9 cellular contexts compared by ENCODE assay signal in the genomic region with DNA sequence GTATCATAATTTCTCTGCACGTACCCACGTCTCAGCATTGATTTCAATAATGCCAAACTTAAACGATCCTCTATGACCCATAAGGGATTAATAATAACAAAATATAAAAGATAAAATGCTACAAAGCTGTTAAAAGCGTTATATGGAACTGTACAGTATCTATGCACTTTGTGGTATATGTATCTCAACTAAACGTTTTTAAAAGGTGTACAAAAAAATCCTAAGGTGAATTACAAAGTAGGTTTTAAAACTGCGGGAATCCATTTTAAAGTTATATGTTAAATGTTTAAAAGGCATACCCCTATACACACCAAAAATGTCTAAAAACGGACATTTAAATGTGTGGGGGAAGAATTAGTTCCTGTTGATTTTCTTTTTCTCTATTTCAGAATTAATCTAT. TPM values are rescaled to one million over a fixed set of nuclear protein-coding genes. Genes with fewer than 3 reads are reported as not detected.
DNase-seq lines count a peak whose midpoint lies in the region; ATAC-seq and TF ChIP-seq lines count a peak whose summit lies in the region.
"Had no signal": no experiment of that assay in that cellular context is flagged by ENCODE, and none has a peak within 500 bp of the region (broad histone marks: within the 10 kb centered on the region; RNA-seq: fewer than 3 reads in every experiment).

No MANE protein-coding gene starts in this region.

- H3K9me3 ChIP-seq in KOPT-K1 (ENCODE audit: insufficient read depth, low read length, poor library complexity, severe bottlenecking) = no peaks in the 10 kb centered on the region
- H3K9me3 ChIP-seq: thyroid gland had no signal

- no peaks in the 10 kb centered on the region for H3K27me3 Mint-ChIP-seq in chondrocyte (ENCODE audit: low read depth)
- H3K27me3 Mint-ChIP-seq in natural killer cell treated with Interleukin-12 subunit alpha and Interleukin-12 subunit beta and Interleukin-15 and Interleukin-18, amount 100 ng/mL, for 72 hours = peaks cover 0 to 3% of the 10 kb centered on the region in 2 donors

- H3K9me3 Mint-ChIP-seq in chondrocyte (ENCODE audit: low read depth) = peaks cover 19% of the 10 kb centered on the region
- no peaks in the 10 kb centered on the region for H3K9me3 Mint-ChIP-seq in natural killer cell treated with Interleukin-12 subunit alpha and Interleukin-12 subunit beta and Interleukin-15 and Interleukin-18, amount 100 ng/mL, for 72 hours

- H3K4me3 Mint-ChIP-seq in chondrocyte (ENCODE audit: unreplicated experiment) = peak overlapping the region; percentile 77
- H3K4me3 Mint-ChIP-seq in natural killer cell treated with Interleukin-12 subunit alpha and Interleukin-12 subunit beta and Interleukin-15 and Interleukin-18, amount 100 ng/mL, for 72 hours = peak overlapping the region; percentile 99

- H3K36me3 Mint-ChIP-seq in chondrocyte (ENCODE audit: low read depth) = peaks cover 4% of the 10 kb centered on the region
- H3K36me3 Mint-ChIP-seq in natural killer cell treated with Interleukin-12 subunit alpha and Interleukin-12 subunit beta and Interleukin-15 and Interleukin-18, amount 100 ng/mL, for 72 hours = no peaks in the 10 kb centered on the region

- H3K4me1 Mint-ChIP-seq in chondrocyte (ENCODE audit: low read depth) = peaks cover 16% of the 10 kb centered on the region
- H3K4me1 Mint-ChIP-seq in natural killer cell treated with Interleukin-12 subunit alpha and Interleukin-12 subunit beta and Interleukin-15 and Interleukin-18, amount 100 ng/mL, for 72 hours (ENCODE audit: low read depth in 2 of 2) = peaks cover 13 to 15% of the 10 kb centered on the region in 2 donors

- no peak overlapping the region for H3K27ac Mint-ChIP-seq in chondrocyte (ENCODE audit: unreplicated experiment)
- H3K27ac Mint-ChIP-seq in natural killer cell treated with Interleukin-12 subunit alpha and Interleukin-12 subunit beta and Interleukin-15 and Interleukin-18, amount 100 ng/mL, for 72 hours = peak overlapping the region; percentile 94 to 98

- TF ChIP-seq CTCF in AG10803 (conservative IDR thresholded peaks at IDR 0.05; ENCODE audit: low read length) (no peak), chondrocyte (IDR thresholded peaks at IDR 0.05) (no peak), GM20000 (IDR thresholded peaks at IDR 0.05; ENCODE audit: extremely low read depth, missing control alignments) (no peak)

- peak overlapping the region; percentile 84 for H3K27ac ChIP-seq in KOPT-K1 (ENCODE audit: low read depth, low read length, poor library complexity, severe bottlenecking)

- H3K36me3 ChIP-seq in KOPT-K1 (ENCODE audit: insufficient read depth, low read length) = peaks cover 19% of the 10 kb centered on the region; the same call in 1 of the 2 replicates
- H3K36me3 ChIP-seq: thyroid gland had no signal

- H3K4me3 ChIP-seq in AG10803 (ENCODE audit: low read length) = peak overlapping the region; percentile 77

- no peak for ATAC-seq in natural killer cell treated with Interleukin-12 subunit alpha and Interleukin-12 subunit beta and Interleukin-15 and Interleukin-18, amount 100 ng/mL, for 72 hours
- ATAC-seq in HG03378 (IDR thresholded peaks at IDR 0.05; ENCODE audit: unreplicated experiment) = no peak

- DNase-seq in AG10803 (ENCODE audit: low read depth) (no peak), chondrocyte (ENCODE audit: low spot score) (no peak), GM20000 (ENCODE audit: low spot score) (no peak), NCI-H1048 (lab: John Stamatoyannopoulos, UW) (no peak)
- no peak for DNase-seq in natural killer cell treated with Interleukin-12 subunit alpha and Interleukin-12 subunit beta and Interleukin-15 and Interleukin-18, amount 100 ng/mL, for 72 hours (ENCODE audit: low spot score)
- DNase-seq in stimulated activated CD4-positive, alpha-beta T cell treated with anti-CD3 and anti-CD28 coated beads, Interleukin-2, amount 100 ng/mL, for 48 hours = no peak

RNA-seq across cellular contexts. Expression of a gene that starts 0.9 kb away (rescaled TPM):
- 3.4 to 4.3 TPM (median 4.2 TPM) in 3 replicates for total RNA-seq in chondrocyte
- total RNA-seq in natural killer cell treated with Interleukin-12 subunit alpha and Interleukin-12 subunit beta and Interleukin-15 and Interleukin-18, amount 100 ng/mL, for 72 hours = 1 to 10 TPM; 6.9 to 7.0 TPM

RNA-seq across cellular contexts. Expression of a gene that starts 3.9 kb away (rescaled TPM):
- total RNA-seq in chondrocyte = not detected in 3 replicates
- total RNA-seq in natural killer cell treated with Interleukin-12 subunit alpha and Interleukin-12 subunit beta and Interleukin-15 and Interleukin-18, amount 100 ng/mL, for 72 hours = not detected
- total RNA-seq: thyroid gland had no signal
